ENCODE assay signal across 8 cellular contexts in genomic region chr5:115626444-115626823, GRCh38. TPM values are rescaled to one million over a fixed set of nuclear protein-coding genes. Genes with fewer than 3 reads are reported as not detected.
DNase-seq lines count a peak whose midpoint lies in the region; ATAC-seq and TF ChIP-seq lines count a peak whose summit lies in the region.

No MANE protein-coding gene starts in this region.

- H3K4me1 ChIP-seq in skeletal muscle tissue (ENCODE audit: control insufficient read depth in 3 of 3, insufficient read depth in 3 of 3, low read length in 3 of 3): peaks cover 22 to 32% (median 24%) of the 10 kb centered on the region in 3 donors

- DNase-seq in WERI-Rb-1 (peak; percentile 56), left cardiac atrium (no peak), GDM1 (lab: John Stamatoyannopoulos, UW) (no peak)
- DNase-seq in stimulated activated CD4-positive, alpha-beta T cell treated with anti-CD3 and anti-CD28 coated beads, Interleukin-4, amount 100 ng/mL, for 24 hours: no peak

- H3K36me3 ChIP-seq in WERI-Rb-1 (peaks cover 17% of the 10 kb centered on the region), skeletal muscle tissue (ENCODE audit: control insufficient read depth in 3 of 3, insufficient read depth in 3 of 3, low read length in 3 of 3) (peaks cover 0 to 2% (median 0%) of the 10 kb centered on the region in 3 donors)

- intact Hi-C loops in left cardiac atrium (cut with DNase I): no loop called here

- no peaks in the 10 kb centered on the region for H3K27me3 ChIP-seq in WERI-Rb-1 (ENCODE audit: insufficient read depth, low read depth, severe bottlenecking)
- H3K27me3 ChIP-seq in skeletal muscle tissue (ENCODE audit: control insufficient read depth in 3 of 3, insufficient read depth in 3 of 3, low read length in 3 of 3): no peaks in the 10 kb centered on the region

- peak overlapping the region; percentile 80 for H3K27ac ChIP-seq in 22Rv1
- peak overlapping the region; percentile 86 for H3K27ac ChIP-seq in WERI-Rb-1
- peak overlapping the region; percentile 94 for H3K27ac ChIP-seq in skeletal muscle tissue (ENCODE audit: low read depth, low read length)

- H3K4me3 ChIP-seq in WERI-Rb-1 (ENCODE audit: low read depth, low read length) (peak overlapping the region; percentile 84), skeletal muscle tissue (ENCODE audit: low read length in 3 of 3) (peak overlapping the region; percentile 88 to 91 (median 90))

- H3K9me3 ChIP-seq in WERI-Rb-1 (ENCODE audit: severe bottlenecking) (no peaks in the 10 kb centered on the region), skeletal muscle tissue (ENCODE audit: control insufficient read depth in 3 of 3, low read length in 3 of 3) (no peaks in the 10 kb centered on the region)

- peak; percentile 24 for ATAC-seq in GM18873 (IDR thresholded peaks at IDR 0.05; ENCODE audit: low FRiP score, unreplicated experiment)
- ATAC-seq in HG03097 (IDR thresholded peaks at IDR 0.05; ENCODE audit: low FRiP score, unreplicated experiment): peak; percentile 17
- peak; percentile 14 to 41 for ATAC-seq in left cardiac atrium

- TF ChIP-seq CTCF in 22Rv1 (IDR thresholded peaks at IDR 0.05): 0 out of 2 replicates have a peak, but pooled peaks have one; percentile 5
- no peak for TF ChIP-seq CTCF in WERI-Rb-1 (IDR thresholded peaks at IDR 0.05; ENCODE audit: low read depth, low read length)

- H3K9ac ChIP-seq in skeletal muscle tissue (ENCODE audit: low read depth in 1 of 3, low read length in 3 of 3): peak overlapping the region; percentile 64 to 94 (median 85)

RNA-seq across cellular contexts. Expression of gene TMED7, which starts 0.6 kb away (rescaled TPM):
- total RNA-seq in left cardiac atrium (10 to 100 TPM; 72.9 to 93.7 TPM), skeletal muscle tissue (50.1 TPM)

RNA-seq across cellular contexts. Expression of gene TICAM2, which starts 24.2 kb away (rescaled TPM):
- 1 to 10 TPM; 3.5 TPM for total RNA-seq in left cardiac atrium
- total RNA-seq in skeletal muscle tissue: 2.6 TPM
